9 cellular contexts compared by ENCODE assay signal in the genomic region with DNA sequence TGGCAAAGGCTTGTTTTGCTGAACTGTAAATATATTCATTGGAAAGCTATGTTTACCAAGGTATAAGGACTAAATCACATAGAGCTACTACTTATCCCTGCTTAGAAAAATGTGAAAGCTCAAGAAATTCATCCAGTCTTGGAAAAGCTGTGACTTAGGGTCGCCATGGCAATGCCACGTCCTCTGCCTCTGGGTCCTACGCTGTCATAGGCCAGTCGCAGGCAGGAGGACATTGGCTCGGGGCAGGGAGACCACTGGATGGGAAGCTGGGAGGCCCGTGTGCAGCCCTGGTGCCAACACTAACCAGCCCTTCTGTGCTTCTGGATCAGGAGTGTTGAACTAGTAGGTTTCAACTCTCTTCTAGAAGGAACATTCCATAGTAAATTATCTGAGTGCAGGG.
A peak's percentile ranks its signal among the peaks of the same experiment; 100 is the strongest.
DNase-seq lines count a peak whose midpoint lies in the region; ATAC-seq, FAIRE-seq and TF ChIP-seq lines count a peak whose summit lies in the region.
"Had no signal": no experiment of that assay in that cellular context is flagged by ENCODE, and none has a peak within 500 bp of the region (broad histone marks: within the 10 kb centered on the region; RNA-seq: fewer than 3 reads in every experiment).

No MANE protein-coding gene starts in this region.

- no peak overlapping the region for H3K4me3 Mint-ChIP-seq in activated naive CD8-positive, alpha-beta T cell treated with anti-CD3 and anti-CD28 coated beads for 36 hours

- RAD21 ChIA-PET in GM12878 (lab: Charles Lee; ENCODE audit: unreplicated experiment), result interaction anchor here (0.7 to 3.3 kb wide), 24 partner anchors 9 to 817 kb away, joined by 3 to 19 read pairs (median 6); no protein-coding TSS in a partner anchor

- whole genome bisulfite sequencing in GM12878 (ENCODE audit: insufficient coverage, insufficient replicate concordance, low lambda C conversion rate, missing lambda C conversion rate), result 65% methylated on average over 6 of the region's 6 CpGs

- H3K36me3 Mint-ChIP-seq in activated naive CD8-positive, alpha-beta T cell treated with anti-CD3 and anti-CD28 coated beads for 36 hours, result no peaks in the 10 kb centered on the region

- intact Hi-C loops in GM12878 (cut with micrococcal nuclease; ENCODE audit: unreplicated experiment), result loop anchor here (5.0 kb wide), 2 partner anchors 225 to 800 kb away; no protein-coding TSS in a partner anchor

- H3K9me3 Mint-ChIP-seq in activated naive CD8-positive, alpha-beta T cell treated with anti-CD3 and anti-CD28 coated beads for 36 hours, result peaks cover 17% of the 10 kb centered on the region

- H3K9me3 ChIP-seq in GM12878 (replicated peaks; ENCODE audit: control insufficient read depth, insufficient read depth, low read length), result no peaks in the 10 kb centered on the region; the same call in 2 of the 3 replicates
- H3K9me3 ChIP-seq in skeletal muscle satellite cell (replicated peaks; ENCODE audit: low read length), result no peaks in the 10 kb centered on the region

- SMC1A ChIA-PET in GM12878 (lab: Charles Lee; ENCODE audit: uncharacterized antibody, unreplicated experiment), result interaction anchor here (0.6 to 2.9 kb wide), 29 partner anchors 9 to 1017 kb away, joined by 3 to 19 read pairs (median 4); no protein-coding TSS in a partner anchor

- no peak overlapping the region for H2AFZ ChIP-seq in GM12878 (ENCODE audit: control insufficient read depth, low read depth, low read length)

- no peaks in the 10 kb centered on the region for H3K36me3 ChIP-seq in GM12878 (ENCODE audit: control insufficient read depth in 2 of 2, insufficient read depth in 2 of 2, low read length in 1 of 2)
- no peaks in the 10 kb centered on the region for H3K36me3 ChIP-seq in skeletal muscle satellite cell (ENCODE audit: insufficient read depth, low read length)
- H3K36me3 ChIP-seq: cardiac muscle cell had no signal

- H4K20me1 ChIP-seq in GM12878 (ENCODE audit: control insufficient read depth, insufficient read depth), result no peaks in the 10 kb centered on the region

- DNase-seq in GM12878 (ENCODE audit: low read depth, low spot score), result no peak
- DNase-seq in activated naive CD8-positive, alpha-beta T cell treated with anti-CD3 and anti-CD28 coated beads for 36 hours, result no peak
- DNase-seq in NCI-H2081 treated with DMSO at 0.1 percent for 48 hours (lab: John Stamatoyannopoulos, UW), result no peak
- no peak for DNase-seq in NCI-H2081 (lab: John Stamatoyannopoulos, UW)

- POLR2A ChIA-PET in GM12878 (lab: Charles Lee), result interaction anchor here (1.1 to 1.4 kb wide), 2 partner anchors 9 to 53 kb away, joined by 3 read pairs; no protein-coding TSS in a partner anchor

- TF ChIP-seq RAD21 in GM12878 (IDR thresholded peaks at IDR 0.05; ENCODE audit: insufficient read depth, low read depth, low read length), result no peak

- in situ Hi-C loops in GM12878 (cut with MboI), result no loop called here

- H3K4me2 ChIP-seq in GM12878 (ENCODE audit: control insufficient read depth, insufficient read depth) (no peak overlapping the region), skeletal muscle satellite cell (ENCODE audit: low read length) (peak overlapping the region; percentile 71)

- H3K9ac ChIP-seq in GM12878 (ENCODE audit: control insufficient read depth, insufficient read depth, low read length) (no peak overlapping the region), skeletal muscle satellite cell (ENCODE audit: low read depth, low read length) (peak overlapping the region; percentile 58)

- TF ChIP-seq POLR2A in GM12878 (IDR thresholded peaks at IDR 0.05; ENCODE audit: low read depth, low read length), result no peak

- CTCF ChIA-PET in GM12878 (lab: Yijun Ruan, JAX), result interaction anchor here (0.6 to 4.3 kb wide), 39 partner anchors 9 to 818 kb away, joined by 3 to 65 read pairs (median 5); no protein-coding TSS in a partner anchor

- no peak overlapping the region for H3K27ac Mint-ChIP-seq in activated naive CD8-positive, alpha-beta T cell treated with anti-CD3 and anti-CD28 coated beads for 36 hours

- H3K27me3 Mint-ChIP-seq in activated naive CD8-positive, alpha-beta T cell treated with anti-CD3 and anti-CD28 coated beads for 36 hours, result peaks cover 33% of the 10 kb centered on the region

- H3K4me1 Mint-ChIP-seq in activated naive CD8-positive, alpha-beta T cell treated with anti-CD3 and anti-CD28 coated beads for 36 hours, result peaks cover 3% of the 10 kb centered on the region

- H3K4me3 ChIP-seq in GM12878, result no peak overlapping the region
- H3K4me3 ChIP-seq in skeletal muscle satellite cell (ENCODE audit: low read length), result no peak overlapping the region
- H3K4me3 ChIP-seq: cardiac muscle cell had no signal

- TF ChIP-seq CTCF in GM12878 (IDR thresholded peaks at IDR 0.05 in 2 of 3, conservative IDR thresholded peaks at IDR 0.05 in 1 of 3; ENCODE audit: control insufficient read depth in 2 of 3, extremely low read depth in 1 of 3, insufficient read depth in 1 of 3, low read depth in 3 of 3, low read length in 3 of 3), result no peak

- H3K4me1 ChIP-seq in GM12878 (ENCODE audit: control insufficient read depth, insufficient read depth, low read length) (0 out of 2 replicates have a peak, but pooled peaks cover 5% of the 10 kb centered on the region), skeletal muscle satellite cell (ENCODE audit: control insufficient read depth, insufficient read depth, low read length) (peaks cover 33% of the 10 kb centered on the region)

- no peak overlapping the region for H3K27ac ChIP-seq in GM12878 (ENCODE audit: control insufficient read depth, insufficient read depth)
- H3K27ac ChIP-seq: cardiac muscle cell had no signal

- no peak for TF ChIP-seq EP300 in GM12878 (IDR thresholded peaks at IDR 0.05; ENCODE audit: borderline replicate concordance in 1 of 2, control insufficient read depth in 1 of 2, low read depth in 2 of 2, low read length in 2 of 2)

- ATAC-seq in GM18867 (IDR thresholded peaks at IDR 0.05; ENCODE audit: unreplicated experiment) (peak; percentile 13), HG02973 (IDR thresholded peaks at IDR 0.05; ENCODE audit: unreplicated experiment) (peak; percentile 16), GM12878 (peak; percentile 43), HG02623 (IDR thresholded peaks at IDR 0.05; ENCODE audit: unreplicated experiment) (no peak)

- no peaks in the 10 kb centered on the region for H3K79me2 ChIP-seq in GM12878 (ENCODE audit: control insufficient read depth, insufficient read depth, low read length)

- FAIRE-seq in GM12878 (lab: Jason Lieb, UNC), result no peak

- H3K27me3 ChIP-seq in GM12878 (replicated peaks in 1 of 2; ENCODE audit: control insufficient read depth in 2 of 2, insufficient read depth in 2 of 2, low read length in 1 of 2), result no peaks in the 10 kb centered on the region; a peak in 1 of 4 replicates
- peaks cover 7% of the 10 kb centered on the region for H3K27me3 ChIP-seq in skeletal muscle satellite cell (ENCODE audit: control insufficient read depth, insufficient read depth, low read length)
- H3K27me3 ChIP-seq: cardiac muscle cell had no signal

- BruUV-seq in GM12878 (replicated peaks; lab: Mats Ljungman, UMichigan), result no TSS peak

TF ChIP-seq in GM12878, 131 proteins besides CTCF, POLR2A, EP300 and RAD21:
- TF ChIP-seq CREB1 (IDR thresholded peaks at IDR 0.05; ENCODE audit: low read depth), result no peak
